27 cellular contexts compared by ENCODE assay signal in the genomic region with DNA sequence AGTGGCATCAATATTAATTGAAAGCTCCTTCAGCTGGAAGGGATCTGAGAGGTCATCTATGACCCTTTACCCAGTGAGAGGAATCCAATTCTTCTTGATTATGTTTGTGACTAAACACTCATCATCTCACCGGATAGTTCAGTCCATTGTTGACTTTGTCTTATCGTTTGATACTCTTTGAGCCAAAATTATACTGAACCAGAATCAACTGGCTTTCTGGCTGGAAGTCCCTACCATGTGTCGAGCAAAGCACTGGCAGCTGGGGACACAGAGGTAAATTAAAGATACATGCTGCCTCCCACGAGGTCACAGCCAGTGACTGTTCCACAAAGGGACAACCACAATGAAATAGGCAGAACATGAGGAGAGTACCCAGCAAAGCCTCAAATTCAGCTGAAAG.
A peak's percentile ranks its signal among the peaks of the same experiment; 100 is the strongest.
DNase-seq lines count a peak whose midpoint lies in the region; ATAC-seq and TF ChIP-seq lines count a peak whose summit lies in the region.
"Had no signal": no experiment of that assay in that cellular context is flagged by ENCODE, and none has a peak within 500 bp of the region (broad histone marks: within the 10 kb centered on the region; RNA-seq: fewer than 3 reads in every experiment).

No MANE protein-coding gene starts in this region.

- DNase-seq in COLO668 (lab: John Stamatoyannopoulos, UW; ENCODE audit: unreplicated experiment) (peak; percentile 28), NCI-H2029 (lab: John Stamatoyannopoulos, UW) (peak; percentile 86), Right ventricle myocardium superior (peak; percentile 57), mucosa of descending colon (no peak), NAMALWA (ENCODE audit: low spot score) (no peak), caudate nucleus (lab: John Stamatoyannopoulos, UW) (no peak), KBM-7 (no peak)
- DNase-seq in activated CD4-positive, alpha-beta memory T cell treated with anti-CD3 and anti-CD28 coated beads for 36 hours = no peak
- DNase-seq: activated naive CD4-positive, alpha-beta T cell treated with anti-CD3 and anti-CD28 coated beads, Interleukin-2, amount 10 ng/mL, durations not matched to agents 7 days and 5 days; CD8-positive, alpha-beta memory T cell; DMS 273 treated with DMSO at 0.1 percent for 48 hours; dorsolateral prefrontal cortex; hippocampal formation; mesenchymal stem cell; MM.1S; NCI-H1436; NCI-H2171 treated with DMSO at 0.1 percent for 48 hours; NCI-H524 treated with DMSO at 0.1 percent for 48 hours; SHP77 treated with DMSO at 0.1 percent for 48 hours; sigmoid colon; stimulated activated CD4-positive, alpha-beta T cell treated with anti-CD3 and anti-CD28 coated beads, Interleukin-4, amount 100 ng/mL, for 24 hours; trophoblast cell had no signal

- ATAC-seq in Right ventricle myocardium superior (ENCODE audit: poor library complexity) = peak; percentile 41
- peak; percentile 66 for ATAC-seq in mucosa of descending colon
- ATAC-seq: activated T-helper 17 cell treated with anti-CD3 and anti-CD28 coated beads, Interleukin-2, amount 50 U/mL, for 72 hours; gastroesophageal sphincter had no signal

- H3K9me3 ChIP-seq in mucosa of descending colon = no peaks in the 10 kb centered on the region

- no peaks in the 10 kb centered on the region for H3K4me1 Mint-ChIP-seq in activated CD4-positive, alpha-beta memory T cell treated with anti-CD3 and anti-CD28 coated beads for 36 hours (ENCODE audit: low read depth)
- H3K4me1 Mint-ChIP-seq: activated naive CD4-positive, alpha-beta T cell treated with anti-CD3 and anti-CD28 coated beads, Interleukin-2, amount 10 ng/mL, durations not matched to agents 7 days and 5 days; activated T-helper 17 cell treated with anti-CD3 and anti-CD28 coated beads, Interleukin-2, amount 50 U/mL, for 72 hours; CD8-positive, alpha-beta memory T cell had no signal

- H3K27me3 Mint-ChIP-seq in activated CD4-positive, alpha-beta memory T cell treated with anti-CD3 and anti-CD28 coated beads for 36 hours = peaks cover 14% of the 10 kb centered on the region
- H3K27me3 Mint-ChIP-seq: progenitor cell of endocrine pancreas had no signal

- H3K4me3 Mint-ChIP-seq in activated CD4-positive, alpha-beta memory T cell treated with anti-CD3 and anti-CD28 coated beads for 36 hours = no peak overlapping the region
- H3K4me3 Mint-ChIP-seq: activated naive CD4-positive, alpha-beta T cell treated with anti-CD3 and anti-CD28 coated beads, Interleukin-2, amount 10 ng/mL, durations not matched to agents 7 days and 5 days; activated T-helper 17 cell treated with anti-CD3 and anti-CD28 coated beads, Interleukin-2, amount 50 U/mL, for 72 hours; CD8-positive, alpha-beta memory T cell; neural progenitor cell had no signal

- POLR2A ChIA-PET in activated CD4-positive, alpha-beta memory T cell treated with anti-CD3 and anti-CD28 coated beads for 36 hours (lab: Charles Lee) = no interaction called here

- intact Hi-C loops in Right ventricle myocardium superior (cut with DNase I) = no loop called here
- intact Hi-C loops in mucosa of descending colon (cut with DNase I, micrococcal nuclease) = no loop called here
- intact Hi-C loops in activated CD4-positive, alpha-beta memory T cell treated with anti-CD3 and anti-CD28 coated beads for 36 hours (cut with micrococcal nuclease) = no loop called here

- H3K9me3 Mint-ChIP-seq in activated CD4-positive, alpha-beta memory T cell treated with anti-CD3 and anti-CD28 coated beads for 36 hours = peaks cover 12% of the 10 kb centered on the region
- H3K9me3 Mint-ChIP-seq: activated naive CD4-positive, alpha-beta T cell treated with anti-CD3 and anti-CD28 coated beads, Interleukin-2, amount 10 ng/mL, durations not matched to agents 7 days and 5 days had no signal

- no peaks in the 10 kb centered on the region for H3K4me1 ChIP-seq in mucosa of descending colon (ENCODE audit: low read depth)
- H3K4me1 ChIP-seq: gastroesophageal sphincter, neural progenitor cell, sigmoid colon had no signal

- no peaks in the 10 kb centered on the region for H3K36me3 ChIP-seq in mucosa of descending colon (ENCODE audit: low read depth)
- H3K36me3 ChIP-seq: adrenal gland, gastroesophageal sphincter, neural progenitor cell, sigmoid colon had no signal

- CTCF ChIA-PET in activated CD4-positive, alpha-beta memory T cell treated with anti-CD3 and anti-CD28 coated beads for 36 hours (lab: Charles Lee) = interaction anchor here (0.6 to 1.0 kb wide), 2 partner anchors 55 to 121 kb away, joined by 3 read pairs; no protein-coding TSS in a partner anchor

- peaks cover 3% of the 10 kb centered on the region for H3K36me3 Mint-ChIP-seq in activated CD4-positive, alpha-beta memory T cell treated with anti-CD3 and anti-CD28 coated beads for 36 hours
- H3K36me3 Mint-ChIP-seq: neural progenitor cell had no signal

- H3K27ac Mint-ChIP-seq in activated CD4-positive, alpha-beta memory T cell treated with anti-CD3 and anti-CD28 coated beads for 36 hours = no peak overlapping the region
- H3K27ac Mint-ChIP-seq: activated naive CD4-positive, alpha-beta T cell treated with anti-CD3 and anti-CD28 coated beads, Interleukin-2, amount 10 ng/mL, durations not matched to agents 7 days and 5 days; activated T-helper 17 cell treated with anti-CD3 and anti-CD28 coated beads, Interleukin-2, amount 50 U/mL, for 72 hours; progenitor cell of endocrine pancreas had no signal

- no peak for TF ChIP-seq CTCF in mucosa of descending colon (IDR thresholded peaks at IDR 0.05)

- in situ Hi-C loops in KBM-7 (cut with MboI; ENCODE audit: low pct_unique_long_range_greater_than_20kb, low sequenced_read_pairs) = no loop called here

- no peak overlapping the region for H3K27ac ChIP-seq in caudate nucleus (ENCODE audit: low read depth, low read length)
- H3K27ac ChIP-seq: dorsolateral prefrontal cortex, gastroesophageal sphincter, neural progenitor cell, sigmoid colon had no signal

- H3K4me3 ChIP-seq in mucosa of descending colon = no peak overlapping the region
- H3K4me3 ChIP-seq: adrenal gland, dorsolateral prefrontal cortex, gastroesophageal sphincter, neural progenitor cell, sigmoid colon had no signal

Comparison
In these comparisons a context has a peak if more than half of its experiments do, and no peak if none do; other contexts are left out.
1. DNase-seq: peak in COLO668 (single experiment), NCI-H2029 (single experiment) and Right ventricle myocardium superior (single experiment); none in mucosa of descending colon (0 of 3), activated CD4-positive, alpha-beta memory T cell treated with anti-CD3 and anti-CD28 coated beads for 36 hours (single experiment), NAMALWA (single experiment), caudate nucleus (0 of 61) and KBM-7 (single experiment).